1 cellular context compared by ENCODE assay signal in genomic region chr3:72351536-72351935, GRCh38.
A peak's percentile ranks its signal among the peaks of the same experiment; 100 is the strongest.
TF ChIP-seq lines count a peak whose summit lies in the region.

No MANE protein-coding gene starts in this region.

TF ChIP-seq in HEK293, 187 proteins besides CTCF, POLR2A, EP300 and RAD21:
- TF ChIP-seq PRDM2 (tag by site-specific recombination; IDR thresholded peaks at IDR 0.05; ENCODE audit: borderline replicate concordance) = no peak
- peak; percentile 88 for TF ChIP-seq ZNF623 (tag by site-specific recombination; IDR thresholded peaks at IDR 0.05)
- TF ChIP-seq ZNF488 (tag by site-specific recombination; IDR thresholded peaks at IDR 0.05) = no peak
